Comparison of ENCODE assay signal across 18 cellular contexts in genomic region chr5:123033157-123033671, GRCh38. TPM values are rescaled to one million over a fixed set of nuclear protein-coding genes. Genes with fewer than 3 reads are reported as not detected.
DNase-seq lines count a peak whose midpoint lies in the region; ATAC-seq and TF ChIP-seq lines count a peak whose summit lies in the region.
"Had no signal": no experiment of that assay in that cellular context is flagged by ENCODE, and none has a peak within 500 bp of the region (broad histone marks: within the 10 kb centered on the region; RNA-seq: fewer than 3 reads in every experiment).

No MANE protein-coding gene starts in this region.

- H3K36me3 ChIP-seq in GM23248 (ENCODE audit: low read depth) = peaks cover 7% of the 10 kb centered on the region; the same call in 1 of the 2 replicates
- H3K36me3 ChIP-seq in mucosa of descending colon (ENCODE audit: low read depth) = no peaks in the 10 kb centered on the region

- peaks cover 20% of the 10 kb centered on the region; the same call in 1 of the 2 replicates for H3K79me2 ChIP-seq in GM23248 (ENCODE audit: insufficient read depth)

- DNase-seq in NCI-H345 (lab: John Stamatoyannopoulos, UW) (peak; percentile 1), NCI-H345 treated with DMSO at 0.1 percent for 48 hours (lab: John Stamatoyannopoulos, UW; ENCODE audit: unreplicated experiment) (no peak), GM23248 (peak; percentile 6), NCI-H2029 treated with DMSO at 0.1 percent for 48 hours (lab: John Stamatoyannopoulos, UW) (peak; percentile 63), epithelial cell of esophagus (ENCODE audit: low read depth) (peak; percentile 37), mucosa of descending colon (no peak)
- no peak for DNase-seq in effector CD4-positive, alpha-beta T cell
- DNase-seq: Calu3; CD4-positive, alpha-beta memory T cell; DMS79; H9; NCI-H1105 treated with DMSO at 0.1 percent for 48 hours; NCI-H1694; NCI-H510A treated with DMSO at 0.1 percent for 48 hours; PC-9 had no signal

- ATAC-seq in GM18870 (IDR thresholded peaks at IDR 0.05; ENCODE audit: unreplicated experiment) (no peak), mucosa of descending colon (no peak)
- ATAC-seq: A549 had no signal

- in situ Hi-C loops in GM23248 (cut with MboI) = loop anchor here (10.0 kb wide), 1 partner anchor 122 kb away; no protein-coding TSS in a partner anchor

- H3K4me1 ChIP-seq in GM23248 (ENCODE audit: insufficient read depth) = peaks cover 7% of the 10 kb centered on the region; the same call in 1 of the 2 replicates
- H3K4me1 ChIP-seq in mucosa of descending colon (ENCODE audit: low read depth) = peaks cover 4% of the 10 kb centered on the region

- H3K4me3 ChIP-seq in GM23248 = no peak overlapping the region
- no peak overlapping the region for H3K4me3 ChIP-seq in epithelial cell of esophagus (ENCODE audit: low read length)
- no peak overlapping the region for H3K4me3 ChIP-seq in mucosa of descending colon
- H3K4me3 ChIP-seq: A549, PC-9 had no signal

- no peaks in the 10 kb centered on the region for H3K27me3 ChIP-seq in GM23248 (replicated peaks; ENCODE audit: insufficient read depth)

- no peaks in the 10 kb centered on the region for H4K20me1 ChIP-seq in GM23248 (ENCODE audit: insufficient read depth)

- WGBS in GM23248 (ENCODE audit: low coverage in 1 of 2, low lambda C conversion rate in 2 of 2, missing lambda C conversion rate in 2 of 2), 2 experiments = 73 to 81% methylated on average over 6 of the region's 6 CpGs

- H3K9ac ChIP-seq in GM23248 = no peak overlapping the region

- H3F3A ChIP-seq in GM23248 (ENCODE audit: insufficient read depth) = peaks cover 17% of the 10 kb centered on the region

- no peak overlapping the region for H2AFZ ChIP-seq in GM23248
- H2AFZ ChIP-seq: PC-9 had no signal

- H3K27ac ChIP-seq in GM23248 = no peak overlapping the region
- H3K27ac ChIP-seq: A549, PC-9 had no signal

- no peak for TF ChIP-seq CTCF in epithelial cell of esophagus (IDR thresholded peaks at IDR 0.05; ENCODE audit: insufficient read depth, low read depth, low read length, missing control alignments)
- no peak for TF ChIP-seq CTCF in mucosa of descending colon (IDR thresholded peaks at IDR 0.05)

- intact Hi-C loops in mucosa of descending colon (cut with DNase I, micrococcal nuclease) = no loop called here

- H3K9me2 ChIP-seq in GM23248 (ENCODE audit: insufficient read depth) = no peaks in the 10 kb centered on the region

- H3K9me3 ChIP-seq in GM23248 (ENCODE audit: low read depth) = no peaks in the 10 kb centered on the region
- H3K9me3 ChIP-seq in mucosa of descending colon = no peaks in the 10 kb centered on the region
- H3K9me3 ChIP-seq: A549 had no signal

- H3K4me2 ChIP-seq in GM23248 (ENCODE audit: unreplicated experiment) = no peak overlapping the region
- H3K4me2 ChIP-seq: A549, PC-9 had no signal

RNA-seq across cellular contexts. Expression of gene PPIC, which starts 3.3 kb away (rescaled TPM):
- 116 and 128 TPM in 2 replicates for total RNA-seq in GM23248 (2014; rRNA removed; shearing (Covaris generic))
- polyA plus RNA-seq in GM23248 (2016; fragmentation: Nextera tagmentation; extraction: Ambion mirVana) = 244 and 247 TPM in 2 replicates
- 10 to 100 TPM; 49.7 to 68.8 (median 50.8) TPM for total RNA-seq in mucosa of descending colon
- total RNA-seq: CD4-positive, alpha-beta memory T cell; T-helper 1 cell treated with Interleukin-12 subunit alpha and Interleukin-12 subunit beta and Interleukin-4 antibody, amounts not matched to agents 30 ng/mL and 1 ng/mL, for 36 hours had no signal
- polyA plus RNA-seq: CD4-positive, alpha-beta memory T cell had no signal

RNA-seq across cellular contexts. Expression of gene PRDM6, which starts 55.8 kb away (rescaled TPM):
- total RNA-seq in GM23248 (2014; rRNA removed; shearing (Covaris generic)) = 0.13 and 0.22 TPM in 2 replicates
- polyA plus RNA-seq in GM23248 (2016; fragmentation: Nextera tagmentation; extraction: Ambion mirVana) = 0.59 and 1.1 TPM in 2 replicates
- 10 to 100 TPM in 1 of 3 donors, 1 to 10 TPM in 2; 2.1 to 21.1 (median 2.2) TPM for total RNA-seq in mucosa of descending colon
- total RNA-seq: CD4-positive, alpha-beta memory T cell; T-helper 1 cell treated with Interleukin-12 subunit alpha and Interleukin-12 subunit beta and Interleukin-4 antibody, amounts not matched to agents 30 ng/mL and 1 ng/mL, for 36 hours had no signal
- polyA plus RNA-seq: CD4-positive, alpha-beta memory T cell had no signal

Comparison
In these comparisons a context has a peak if more than half of its experiments do, and no peak if none do; other contexts are left out.
1. DNase-seq: peak in NCI-H345 (single experiment), GM23248 (single experiment), NCI-H2029 treated with DMSO at 0.1 percent for 48 hours (single experiment) and epithelial cell of esophagus (single experiment); none in NCI-H345 treated with DMSO at 0.1 percent for 48 hours (single experiment), effector CD4-positive, alpha-beta T cell (single experiment) and mucosa of descending colon (0 of 3).